20 cellular contexts compared by ENCODE assay signal in the genomic region with DNA sequence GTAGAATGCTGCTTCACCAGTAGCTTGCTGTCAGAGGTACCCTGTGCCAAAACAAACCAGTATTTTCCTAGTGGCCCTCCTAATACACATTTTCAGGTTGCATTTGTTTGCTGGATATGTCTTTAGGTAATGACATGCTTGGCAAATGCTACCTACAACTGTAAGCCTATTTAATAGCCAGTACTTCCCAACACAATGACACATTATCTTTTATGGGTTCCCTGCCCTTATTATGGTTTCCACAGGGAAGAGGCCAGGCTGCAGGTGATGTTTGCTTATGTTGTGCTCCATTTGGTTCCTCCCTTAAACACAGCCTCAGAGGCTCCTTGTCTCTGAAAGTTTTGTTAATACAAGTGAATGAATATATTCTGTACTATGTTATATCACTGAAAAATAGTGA. TPM values are rescaled to one million over a fixed set of nuclear protein-coding genes. Genes with fewer than 3 reads are reported as not detected.
DNase-seq lines count a peak whose midpoint lies in the region; ATAC-seq and TF ChIP-seq lines count a peak whose summit lies in the region.
"Had no signal": no experiment of that assay in that cellular context is flagged by ENCODE, and none has a peak within 500 bp of the region (broad histone marks: within the 10 kb centered on the region; RNA-seq: fewer than 3 reads in every experiment).

No MANE protein-coding gene starts in this region.

- peak; percentile 85 for DNase-seq in NCI-H146 treated with DMSO at 0.1 percent for 48 hours (lab: John Stamatoyannopoulos, UW; ENCODE audit: unreplicated experiment)
- peak; percentile 70 for DNase-seq in NCI-H345 (lab: John Stamatoyannopoulos, UW)
- peak; percentile 56 for DNase-seq in colonic mucosa
- no peak for DNase-seq in foreskin fibroblast
- DNase-seq in stimulated activated naive B cell treated with anti-CD40 and anti-IgM and Interleukin-4, amounts not matched to agents 10 μg/mL and 1 μg/mL and 100 μg/mL, for 72 hours: no peak
- DNase-seq: activated naive CD8-positive, alpha-beta T cell treated with anti-CD3 and anti-CD28 coated beads for 36 hours; CD8-positive, alpha-beta memory T cell; effector CD4-positive, alpha-beta T cell; erythroblast; HCEC 1CT; hippocampal formation; Kasumi-1; naive thymus-derived CD4-positive, alpha-beta T cell; NCI-H2171; SHP77; SW 1271; upper lobe of right lung had no signal

- TF ChIP-seq CTCF in HEK293 (tag by site-specific recombination; IDR thresholded peaks at IDR 0.05) (no peak), colonic mucosa (IDR thresholded peaks at IDR 0.05) (no peak), foreskin fibroblast (IDR thresholded peaks at IDR 0.05; ENCODE audit: low read depth, low read length) (no peak)

- no peak overlapping the region for H3K9ac ChIP-seq in colonic mucosa (ENCODE audit: low read depth in 2 of 2, low read length in 2 of 2)

- H3K27ac ChIP-seq in HEK293 (ENCODE audit: extremely low read depth, low read depth, low read length) (no peak overlapping the region), colonic mucosa (peak overlapping the region; percentile 15)
- H3K27ac ChIP-seq: upper lobe of right lung had no signal

- no peaks in the 10 kb centered on the region for H3K9me3 Mint-ChIP-seq in stimulated activated naive B cell treated with anti-CD40 and anti-IgM and Interleukin-4, amounts not matched to agents 10 μg/mL and 1 μg/mL and 100 μg/mL, for 72 hours
- H3K9me3 Mint-ChIP-seq: activated naive CD8-positive, alpha-beta T cell treated with anti-CD3 and anti-CD28 coated beads for 36 hours; CD8-positive, alpha-beta memory T cell had no signal

- H3K36me3 ChIP-seq in HEK293 (ENCODE audit: control insufficient read depth in 2 of 2, insufficient read depth in 1 of 2, low read length in 2 of 2): no peaks in the 10 kb centered on the region
- no peaks in the 10 kb centered on the region for H3K36me3 ChIP-seq in colonic mucosa
- H3K36me3 ChIP-seq: upper lobe of right lung had no signal

- no peak overlapping the region for H3K4me3 Mint-ChIP-seq in stimulated activated naive B cell treated with anti-CD40 and anti-IgM and Interleukin-4, amounts not matched to agents 10 μg/mL and 1 μg/mL and 100 μg/mL, for 72 hours
- H3K4me3 Mint-ChIP-seq: activated naive CD8-positive, alpha-beta T cell treated with anti-CD3 and anti-CD28 coated beads for 36 hours; CD8-positive, alpha-beta memory T cell; naive thymus-derived CD4-positive, alpha-beta T cell had no signal

- no peak overlapping the region for H3K27ac Mint-ChIP-seq in stimulated activated naive B cell treated with anti-CD40 and anti-IgM and Interleukin-4, amounts not matched to agents 10 μg/mL and 1 μg/mL and 100 μg/mL, for 72 hours
- H3K27ac Mint-ChIP-seq: activated naive CD8-positive, alpha-beta T cell treated with anti-CD3 and anti-CD28 coated beads for 36 hours had no signal

- H3K36me3 Mint-ChIP-seq in stimulated activated naive B cell treated with anti-CD40 and anti-IgM and Interleukin-4, amounts not matched to agents 10 μg/mL and 1 μg/mL and 100 μg/mL, for 72 hours: no peaks in the 10 kb centered on the region
- H3K36me3 Mint-ChIP-seq: activated naive CD8-positive, alpha-beta T cell treated with anti-CD3 and anti-CD28 coated beads for 36 hours; CD8-positive, alpha-beta memory T cell; naive thymus-derived CD4-positive, alpha-beta T cell had no signal

- H3K9me3 ChIP-seq in HEK293 (ENCODE audit: control insufficient read depth, insufficient read depth, low read depth, low read length) (no peaks in the 10 kb centered on the region), colonic mucosa (no peaks in the 10 kb centered on the region)
- H3K9me3 ChIP-seq: upper lobe of right lung had no signal

- H3K27me3 ChIP-seq in colonic mucosa: no peaks in the 10 kb centered on the region
- H3K27me3 ChIP-seq: upper lobe of right lung had no signal

- no peak for ATAC-seq in GM19395 (IDR thresholded peaks at IDR 0.05; ENCODE audit: unreplicated experiment)
- no peak for ATAC-seq in HG02938 (IDR thresholded peaks at IDR 0.05; ENCODE audit: unreplicated experiment)
- ATAC-seq in stimulated activated naive B cell treated with anti-CD40 and anti-IgM and Interleukin-4, amounts not matched to agents 10 μg/mL and 1 μg/mL and 100 μg/mL, for 72 hours (replicated peaks): no peak
- ATAC-seq: naive thymus-derived CD4-positive, alpha-beta T cell; upper lobe of right lung had no signal

- H3K4me1 Mint-ChIP-seq in stimulated activated naive B cell treated with anti-CD40 and anti-IgM and Interleukin-4, amounts not matched to agents 10 μg/mL and 1 μg/mL and 100 μg/mL, for 72 hours: no peaks in the 10 kb centered on the region
- H3K4me1 Mint-ChIP-seq: activated naive CD8-positive, alpha-beta T cell treated with anti-CD3 and anti-CD28 coated beads for 36 hours; CD8-positive, alpha-beta memory T cell had no signal

- H3K4me1 ChIP-seq in HEK293 (ENCODE audit: control insufficient read depth, insufficient read depth, low read length) (no peaks in the 10 kb centered on the region), colonic mucosa (no peaks in the 10 kb centered on the region)
- H3K4me1 ChIP-seq: upper lobe of right lung had no signal

- POLR2A ChIA-PET in HEK293 (lab: Yijun Ruan, JAX): no interaction called here

- no peak overlapping the region for H3K4me3 ChIP-seq in HEK293 (ENCODE audit: low read depth, low read length)
- no peak overlapping the region for H3K4me3 ChIP-seq in colonic mucosa
- H3K4me3 ChIP-seq in foreskin fibroblast (ENCODE audit: low read depth in 1 of 2, low read length in 2 of 2): no peak overlapping the region
- H3K4me3 ChIP-seq: upper lobe of right lung had no signal

- CTCF ChIA-PET in HEK293 (lab: Yijun Ruan, JAX): no interaction called here

- H3K27me3 Mint-ChIP-seq in stimulated activated naive B cell treated with anti-CD40 and anti-IgM and Interleukin-4, amounts not matched to agents 10 μg/mL and 1 μg/mL and 100 μg/mL, for 72 hours: no peaks in the 10 kb centered on the region
- H3K27me3 Mint-ChIP-seq: activated naive CD8-positive, alpha-beta T cell treated with anti-CD3 and anti-CD28 coated beads for 36 hours had no signal

- intact Hi-C loops in colonic mucosa (cut with DNase I): no loop called here

TF ChIP-seq in HEK293, 187 proteins besides CTCF, POLR2A, EP300 and RAD21:
- TF ChIP-seq FEZF1 (tag by site-specific recombination; IDR thresholded peaks at IDR 0.05): 0 out of 2 replicates have a peak, but pooled peaks have one; percentile 8
- TF ChIP-seq ZNF514 (tag by site-specific recombination; IDR thresholded peaks at IDR 0.05): no peak
- no peak for TF ChIP-seq ZNF211 (tag by site-specific recombination; IDR thresholded peaks at IDR 0.05; ENCODE audit: low read depth)
- peak; percentile 49; the same call in 1 of the 2 replicates for TF ChIP-seq SP7 (tag by site-specific recombination; IDR thresholded peaks at IDR 0.05)
- TF ChIP-seq ZNF560 (tag by site-specific recombination; IDR thresholded peaks at IDR 0.05; ENCODE audit: borderline replicate concordance): no peak
- TF ChIP-seq ZNF394 (tag by site-specific recombination; IDR thresholded peaks at IDR 0.05; ENCODE audit: borderline replicate concordance): no peak
- no peak for TF ChIP-seq ZNF221 (tag by site-specific recombination; IDR thresholded peaks at IDR 0.05; ENCODE audit: borderline replicate concordance)
- no peak for TF ChIP-seq ZFP69B (tag by site-specific recombination; IDR thresholded peaks at IDR 0.05)
- TF ChIP-seq ZNF837 (tag by site-specific recombination; IDR thresholded peaks at IDR 0.05): no peak
- TF ChIP-seq, protein P1, sequence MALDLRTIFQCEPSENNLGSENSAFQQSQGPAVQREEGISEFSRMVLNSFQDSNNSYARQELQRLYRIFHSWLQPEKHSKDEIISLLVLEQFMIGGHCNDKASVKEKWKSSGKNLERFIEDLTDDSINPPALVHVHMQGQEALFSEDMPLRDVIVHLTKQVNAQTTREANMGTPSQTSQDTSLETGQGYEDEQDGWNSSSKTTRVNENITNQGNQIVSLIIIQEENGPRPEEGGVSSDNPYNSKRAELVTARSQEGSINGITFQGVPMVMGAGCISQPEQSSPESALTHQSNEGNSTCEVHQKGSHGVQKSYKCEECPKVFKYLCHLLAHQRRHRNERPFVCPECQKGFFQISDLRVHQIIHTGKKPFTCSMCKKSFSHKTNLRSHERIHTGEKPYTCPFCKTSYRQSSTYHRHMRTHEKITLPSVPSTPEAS (tag by site-specific recombination; IDR thresholded peaks at IDR 0.05): no peak
- peak; percentile 34; the same call in 1 of the 2 replicates for TF ChIP-seq OSR2 (tag by site-specific recombination; IDR thresholded peaks at IDR 0.05)
- no peak for TF ChIP-seq ZBTB7A (tag by site-specific recombination; IDR thresholded peaks at IDR 0.05; ENCODE audit: low read depth)
- TF ChIP-seq, protein P2, sequence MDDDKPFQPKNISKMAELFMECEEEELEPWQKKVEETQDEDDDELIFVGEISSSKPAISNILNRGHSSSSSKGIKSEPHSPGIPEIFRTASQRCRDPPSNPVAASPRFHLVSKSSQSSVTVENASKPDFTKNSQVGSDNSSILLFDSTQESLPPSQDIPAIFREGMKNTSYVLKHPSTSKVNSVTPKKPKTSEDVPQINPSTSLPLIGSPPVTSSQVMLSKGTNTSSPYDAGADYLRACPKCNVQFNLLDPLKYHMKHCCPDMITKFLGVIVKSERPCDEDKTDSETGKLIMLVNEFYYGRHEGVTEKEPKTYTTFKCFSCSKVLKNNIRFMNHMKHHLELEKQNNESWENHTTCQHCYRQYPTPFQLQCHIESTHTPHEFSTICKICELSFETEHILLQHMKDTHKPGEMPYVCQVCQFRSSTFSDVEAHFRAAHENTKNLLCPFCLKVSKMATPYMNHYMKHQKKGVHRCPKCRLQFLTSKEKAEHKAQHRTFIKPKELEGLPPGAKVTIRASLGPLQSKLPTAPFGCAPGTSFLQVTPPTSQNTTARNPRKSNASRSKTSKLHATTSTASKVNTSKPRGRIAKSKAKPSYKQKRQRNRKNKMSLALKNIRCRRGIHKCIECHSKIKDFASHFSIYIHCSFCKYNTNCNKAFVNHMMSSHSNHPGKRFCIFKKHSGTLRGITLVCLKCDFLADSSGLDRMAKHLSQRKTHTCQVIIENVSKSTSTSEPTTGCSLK (tag by site-specific recombination; IDR thresholded peaks at IDR 0.05): no peak
- no peak for TF ChIP-seq ZNF292 (tag by site-specific recombination; IDR thresholded peaks at IDR 0.05; ENCODE audit: borderline replicate concordance, low read depth)
- TF ChIP-seq WT1 (tag by site-specific recombination; IDR thresholded peaks at IDR 0.05): peak; percentile 50; the same call in 1 of the 2 replicates

RNA-seq across cellular contexts. Expression of a gene that starts 24.7 kb away (rescaled TPM):
- total RNA-seq in colonic mucosa: 10 to 100 TPM in 1 of 2 donors, 1 to 10 TPM in 1; 7.0 to 19.9 TPM

Comparison
In these comparisons a context has a peak if more than half of its experiments do, and no peak if none do; other contexts are left out.
1. DNase-seq: peak in NCI-H146 treated with DMSO at 0.1 percent for 48 hours (single experiment), NCI-H345 (single experiment) and colonic mucosa (single experiment); none in foreskin fibroblast (0 of 2) and stimulated activated naive B cell treated with anti-CD40 and anti-IgM and Interleukin-4, amounts not matched to agents 10 μg/mL and 1 μg/mL and 100 μg/mL, for 72 hours (single experiment).